In genomic region chr5:149358818-149359217, GRCh38 we compare ENCODE assay signal across 8 cellular contexts. TPM values are rescaled to one million over a fixed set of nuclear protein-coding genes. Genes with fewer than 3 reads are reported as not detected.
DNase-seq lines count a peak whose midpoint lies in the region; ATAC-seq and TF ChIP-seq lines count a peak whose summit lies in the region.

No MANE protein-coding gene starts in this region.

- no peaks in the 10 kb centered on the region for H3K9me3 ChIP-seq in CD4-positive, CD25-positive, alpha-beta regulatory T cell (ENCODE audit: control insufficient read depth in 2 of 2, low read length in 2 of 2)
- H3K9me3 ChIP-seq in aorta (ENCODE audit: control insufficient read depth, low read length): no peaks in the 10 kb centered on the region

- peaks cover 51% of the 10 kb centered on the region for H3K4me1 ChIP-seq in CD4-positive, CD25-positive, alpha-beta regulatory T cell (ENCODE audit: control insufficient read depth, insufficient read depth, low read length, poor library complexity, severe bottlenecking)
- H3K4me1 ChIP-seq in aorta (ENCODE audit: control insufficient read depth in 1 of 2, insufficient read depth in 2 of 2, low read length in 2 of 2): no peaks in the 10 kb centered on the region

- H3K36me3 Mint-ChIP-seq in CD4-positive, CD25-positive, alpha-beta regulatory T cell: peaks cover 16% of the 10 kb centered on the region
- peaks cover 14% of the 10 kb centered on the region for H3K36me3 Mint-ChIP-seq in brain
- H3K36me3 Mint-ChIP-seq in naive B cell: peaks cover 7 to 10% of the 10 kb centered on the region in 2 donors

- intact Hi-C loops in aorta (cut with DNase I): loop anchor here in 1 of 2 donors (5.0 kb wide), 1 partner anchor 223 kb away; the partner anchor contains the start of gene ARHGEF37

- peak overlapping the region; percentile 77 for H3K4me3 ChIP-seq in CD4-positive, CD25-positive, alpha-beta regulatory T cell (ENCODE audit: low read depth, low read length)
- peak overlapping the region; percentile 86 for H3K4me3 ChIP-seq in Jurkat, Clone E6-1 (ENCODE audit: low read length)
- H3K4me3 ChIP-seq in aorta (ENCODE audit: low read length in 2 of 2): no peak overlapping the region

- H3K4me1 Mint-ChIP-seq in CD4-positive, CD25-positive, alpha-beta regulatory T cell: peaks cover 25 to 76% (median 61%) of the 10 kb centered on the region in 4 donors
- H3K4me1 Mint-ChIP-seq in brain (peaks cover 39% of the 10 kb centered on the region), naive B cell (peaks cover 17 to 36% (median 17%) of the 10 kb centered on the region in 3 donors)

- WGBS in aorta, 2 donors: 86 to 88% methylated on average over 8 of the region's 8 CpGs

- H3K4me3 Mint-ChIP-seq in CD4-positive, CD25-positive, alpha-beta regulatory T cell: peak overlapping the region; percentile 93 to 96 (median 94)
- H3K4me3 Mint-ChIP-seq in brain (peak overlapping the region; percentile 90 to 98 (median 97)), naive B cell (peak overlapping the region; percentile 82 to 98 (median 92))

- H3K36me3 ChIP-seq in CD4-positive, CD25-positive, alpha-beta regulatory T cell (ENCODE audit: control insufficient read depth, insufficient read depth, low read length): peaks cover 21% of the 10 kb centered on the region
- H3K36me3 ChIP-seq in aorta (ENCODE audit: control insufficient read depth in 1 of 2, insufficient read depth in 2 of 2, low read length in 1 of 2): peaks cover 0 to 2% of the 10 kb centered on the region in 2 donors

- no peaks in the 10 kb centered on the region for H3K27me3 Mint-ChIP-seq in CD4-positive, CD25-positive, alpha-beta regulatory T cell
- peaks cover 6% of the 10 kb centered on the region for H3K27me3 Mint-ChIP-seq in brain
- H3K27me3 Mint-ChIP-seq in naive B cell: no peaks in the 10 kb centered on the region

- H3K27me3 ChIP-seq in CD4-positive, CD25-positive, alpha-beta regulatory T cell (ENCODE audit: control insufficient read depth, insufficient read depth, low read length): no peaks in the 10 kb centered on the region
- no peaks in the 10 kb centered on the region for H3K27me3 ChIP-seq in aorta (ENCODE audit: control insufficient read depth in 1 of 2, insufficient read depth in 2 of 2, low read length in 1 of 2)

- H3K27ac ChIP-seq in CD4-positive, CD25-positive, alpha-beta regulatory T cell (ENCODE audit: insufficient read depth, low read length, poor library complexity, severe bottlenecking): peak overlapping the region; percentile 79
- H3K27ac ChIP-seq in aorta (ENCODE audit: low read depth in 1 of 2, low read length in 2 of 2): no peak overlapping the region

- ATAC-seq in CD4-positive, CD25-positive, alpha-beta regulatory T cell (ENCODE audit: low read depth in 2 of 2): no peak
- ATAC-seq in naive B cell (ENCODE audit: low read depth in 2 of 2) (no peak), HG03565 (IDR thresholded peaks at IDR 0.05; ENCODE audit: unreplicated experiment) (no peak), aorta (ENCODE audit: low FRiP score) (no peak), GM18519 (IDR thresholded peaks at IDR 0.05; ENCODE audit: low FRiP score, unreplicated experiment) (no peak)

- TF ChIP-seq CTCF in brain (conservative IDR thresholded peaks at IDR 0.05): no peak

- H3K27ac Mint-ChIP-seq in CD4-positive, CD25-positive, alpha-beta regulatory T cell: peak overlapping the region; percentile 91 to 96 (median 94)
- H3K27ac Mint-ChIP-seq in brain (peak overlapping the region in 4 of 5 experiments; percentile 92 to 97 (median 96)), naive B cell (peak overlapping the region in 2 of 6 donors; percentile 61 to 81)

- DNase-seq in CD4-positive, CD25-positive, alpha-beta regulatory T cell: peak in 1 of 3 donors; percentile 11
- DNase-seq in Jurkat, Clone E6-1 (ENCODE audit: low read depth, low spot score): no peak
- DNase-seq in naive B cell (no peak), aorta (no peak)
- no peak for DNase-seq in effector CD8-positive, alpha-beta T cell (lab: John Stamatoyannopoulos, UW)

- H3K9me3 Mint-ChIP-seq in CD4-positive, CD25-positive, alpha-beta regulatory T cell: peaks cover 0 to 3% (median 0%) of the 10 kb centered on the region in 7 donors
- H3K9me3 Mint-ChIP-seq in brain (no peaks in the 10 kb centered on the region), naive B cell (no peaks in the 10 kb centered on the region)

RNA-seq across cellular contexts. Expression of gene PCYOX1L, which starts 1.0 kb away (rescaled TPM):
- 39.7 TPM for total RNA-seq in CD4-positive, CD25-positive, alpha-beta regulatory T cell
- polyA plus RNA-seq in CD4-positive, CD25-positive, alpha-beta regulatory T cell: 10 to 100 TPM; 17.7 to 22.0 (median 19.3) TPM
- 29.0 TPM for polyA plus RNA-seq in Jurkat, Clone E6-1 (2012; ENCODE audit: insufficient read depth, insufficient read length)
- polyA plus RNA-seq in brain (ENCODE audit: insufficient read depth, low read depth, low replicate concordance): 11.6 TPM
- polyA plus RNA-seq in naive B cell (ENCODE audit: low read depth in 6 of 6): 1 to 10 TPM; 5.4 to 9.2 (median 8.0) TPM
- total RNA-seq in aorta: 1 to 10 TPM; 3.1 to 9.2 TPM
- polyA plus RNA-seq in aorta: 1 to 10 TPM; 3.1 to 5.3 TPM

RNA-seq across cellular contexts. Expression of gene GRPEL2, which starts 13.5 kb away (rescaled TPM):
- 25.9 TPM for total RNA-seq in CD4-positive, CD25-positive, alpha-beta regulatory T cell
- 10 to 100 TPM; 11.0 to 13.1 (median 11.4) TPM for polyA plus RNA-seq in CD4-positive, CD25-positive, alpha-beta regulatory T cell
- polyA plus RNA-seq in Jurkat, Clone E6-1 (2012; ENCODE audit: insufficient read depth, insufficient read length): 7.7 TPM
- polyA plus RNA-seq in brain (ENCODE audit: insufficient read depth, low read depth, low replicate concordance) (4.3 TPM), naive B cell (ENCODE audit: low read depth in 6 of 6) (1 to 10 TPM in 5 of 6 donors, under 1 TPM in 1; 0.49 to 3.4 (median 2.0) TPM), aorta (1 to 10 TPM; 1.6 to 3.7 TPM)
- 10 to 100 TPM; 11.4 to 12.9 TPM for total RNA-seq in aorta

RNA-seq across cellular contexts. Expression of gene IL17B, which starts 20.3 kb away (rescaled TPM):
- total RNA-seq in CD4-positive, CD25-positive, alpha-beta regulatory T cell: not detected
- polyA plus RNA-seq in CD4-positive, CD25-positive, alpha-beta regulatory T cell: not detected
- not detected for polyA plus RNA-seq in Jurkat, Clone E6-1 (2012; ENCODE audit: insufficient read depth, insufficient read length)
- polyA plus RNA-seq in brain (ENCODE audit: insufficient read depth, low read depth, low replicate concordance): not detected
- not detected for polyA plus RNA-seq in naive B cell (ENCODE audit: low read depth in 6 of 6)
- total RNA-seq in aorta: 10 to 100 TPM in 1 of 2 donors, 1 to 10 TPM in 1; 2.8 to 18.0 TPM
- 1 to 10 TPM; 7.6 to 9.0 TPM for polyA plus RNA-seq in aorta

Comparison
In these comparisons a context has a peak if more than half of its experiments do, and no peak if none do; other contexts are left out.
1. H3K4me3 ChIP-seq: peak in CD4-positive, CD25-positive, alpha-beta regulatory T cell (single experiment) and Jurkat, Clone E6-1 (single experiment); none in aorta (0 of 2).
2. Peak in every context shown above with its lines, with median percentiles within 50 percentile points of each other: H3K4me3 Mint-ChIP-seq.